In genomic region chr5:171116711-171117110, GRCh38 we compare ENCODE assay signal across 20 cellular contexts.
"Had no signal": no experiment of that assay in that cellular context is flagged by ENCODE, and none has a peak within 500 bp of the region (broad histone marks: within the 10 kb centered on the region; RNA-seq: fewer than 3 reads in every experiment).

No MANE protein-coding gene starts in this region.

- ATAC-seq: foreskin keratinocyte; gastroesophageal sphincter; heart left ventricle; left lung; left ventricle myocardium superior; lower lobe of right lung; naive thymus-derived CD4-positive, alpha-beta T cell had no signal

- DNase-seq: dermis blood vessel endothelial cell; dorsolateral prefrontal cortex; effector CD4-positive, alpha-beta T cell; effector memory CD4-positive, alpha-beta T cell; foreskin keratinocyte; heart left ventricle; hypothalamus; islet precursor cell; kidney; kidney glomerular epithelial cell; left lung; left ventricle myocardium superior; lower lobe of right lung; mesendoderm; midbrain; naive thymus-derived CD4-positive, alpha-beta T cell had no signal

- H3K4me1 ChIP-seq: esophagus muscularis mucosa, foreskin keratinocyte, gastroesophageal sphincter, heart left ventricle, left lung, lower lobe of right lung had no signal

- H3K9me3 ChIP-seq: esophagus muscularis mucosa, gastroesophageal sphincter had no signal

- H3K4me2 ChIP-seq: hepatocyte had no signal

- H2AFZ ChIP-seq: hepatocyte had no signal

- H3K4me3 ChIP-seq: coronary artery, dorsolateral prefrontal cortex, esophagus muscularis mucosa, gastroesophageal sphincter, heart left ventricle, hepatocyte, left lung, lower lobe of right lung had no signal

- H3K27me3 ChIP-seq: dorsolateral prefrontal cortex, esophagus muscularis mucosa, foreskin keratinocyte, gastroesophageal sphincter, heart left ventricle, hepatocyte, left lung had no signal

- H3K79me2 ChIP-seq: hepatocyte had no signal

- H3K36me3 ChIP-seq: esophagus muscularis mucosa, gastroesophageal sphincter, heart left ventricle, left lung, lower lobe of right lung had no signal

- H3K27ac ChIP-seq: coronary artery, dorsolateral prefrontal cortex, esophagus muscularis mucosa, foreskin keratinocyte, gastroesophageal sphincter, heart left ventricle, hepatocyte, left lung, lower lobe of right lung had no signal
